12 cellular contexts compared by ENCODE assay signal in genomic region chr16:87489434-87490045, GRCh38. TPM values are rescaled to one million over a fixed set of nuclear protein-coding genes. Genes with fewer than 3 reads are reported as not detected.
A peak's percentile ranks its signal among the peaks of the same experiment; 100 is the strongest.
DNase-seq lines count a peak whose midpoint lies in the region; ATAC-seq and TF ChIP-seq lines count a peak whose summit lies in the region.
"Had no signal": no experiment of that assay in that cellular context is flagged by ENCODE, and none has a peak within 500 bp of the region (broad histone marks: within the 10 kb centered on the region; RNA-seq: fewer than 3 reads in every experiment).

No MANE protein-coding gene starts in this region.

- H3K4me3 ChIP-seq in adipocyte (ENCODE audit: low read length) (peak overlapping the region; percentile 87), suprapubic skin (peak overlapping the region; percentile 52)

- no peaks in the 10 kb centered on the region for H3K36me3 ChIP-seq in adipocyte (ENCODE audit: control insufficient read depth, insufficient read depth, low read length, severe bottlenecking)
- H3K36me3 ChIP-seq in suprapubic skin = no peaks in the 10 kb centered on the region
- H3K36me3 ChIP-seq: cardiac muscle cell had no signal

- H3K4me1 Mint-ChIP-seq in activated CD8-positive, alpha-beta T cell treated with anti-CD3 and anti-CD28 coated beads for 36 hours (ENCODE audit: low read depth) = peaks cover 65% of the 10 kb centered on the region
- H3K4me1 Mint-ChIP-seq in activated CD8-positive, alpha-beta T cell treated with anti-CD3 and anti-CD28 coated beads, Interleukin-2, amount 10 ng/mL, durations not matched to agents 7 days and 5 days (ENCODE audit: low read depth) = peaks cover 32% of the 10 kb centered on the region

- H3K27me3 ChIP-seq in adipocyte (replicated peaks; ENCODE audit: control insufficient read depth, insufficient read depth, low read length) (no peaks in the 10 kb centered on the region), suprapubic skin (no peaks in the 10 kb centered on the region)
- H3K27me3 ChIP-seq: cardiac muscle cell had no signal

- DNase-seq in activated CD8-positive, alpha-beta T cell treated with anti-CD3 and anti-CD28 coated beads for 36 hours = no peak
- DNase-seq in activated CD8-positive, alpha-beta T cell treated with anti-CD3 and anti-CD28 coated beads, Interleukin-2, amount 10 ng/mL, durations not matched to agents 7 days and 5 days = no peak
- no peak for DNase-seq in adipocyte (ENCODE audit: low read depth)
- peak; percentile 17 for DNase-seq in left kidney (ENCODE audit: low read depth, low spot score)
- no peak for DNase-seq in suprapubic skin (ENCODE audit: low spot score in 2 of 2)
- DNase-seq in GM10248 (ENCODE audit: extremely low spot score) = no peak
- no peak for DNase-seq in mesenteric fat pad (ENCODE audit: low spot score)
- DNase-seq: naive B cell, NCI-H1417 treated with DMSO at 0.1 percent for 48 hours had no signal

- no peak for TF ChIP-seq CTCF in activated CD8-positive, alpha-beta T cell treated with anti-CD3 and anti-CD28 coated beads for 36 hours (IDR thresholded peaks at IDR 0.05)
- TF ChIP-seq CTCF in suprapubic skin (IDR thresholded peaks at IDR 0.05) (no peak), GM10248 (IDR thresholded peaks at IDR 0.05; ENCODE audit: control extremely low read depth, extremely low read depth, low read depth, missing control alignments) (no peak)

- CTCF ChIA-PET in activated CD8-positive, alpha-beta T cell treated with anti-CD3 and anti-CD28 coated beads for 36 hours (lab: Charles Lee) = interaction anchor here (0.7 to 1.2 kb wide), 5 partner anchors 73 to 172 kb away, joined by 3 read pairs; partner anchors contain the start of genes C16orf95 and FBXO31
- CTCF ChIA-PET in activated CD8-positive, alpha-beta T cell treated with anti-CD3 and anti-CD28 coated beads, Interleukin-2, amount 10 ng/mL, durations not matched to agents 7 days and 5 days (lab: Charles Lee) = interaction anchor here (1.2 to 2.9 kb wide), 2 partner anchors 95 to 146 kb away, joined by 5 to 8 read pairs; no protein-coding TSS in a partner anchor
- CTCF ChIA-PET in GM10248 (lab: Yijun Ruan, JAX) = no interaction called here

- no peaks in the 10 kb centered on the region for H3K9me3 Mint-ChIP-seq in activated CD8-positive, alpha-beta T cell treated with anti-CD3 and anti-CD28 coated beads for 36 hours
- no peaks in the 10 kb centered on the region for H3K9me3 Mint-ChIP-seq in activated CD8-positive, alpha-beta T cell treated with anti-CD3 and anti-CD28 coated beads, Interleukin-2, amount 10 ng/mL, durations not matched to agents 7 days and 5 days (ENCODE audit: insufficient read depth)
- H3K9me3 Mint-ChIP-seq: T-helper 1 cell treated with Interleukin-12 subunit alpha and Interleukin-12 subunit beta and Interleukin-4 antibody, amounts not matched to agents 30 μg/mL and 1 μg/mL, for 36 hours had no signal

- H3K4me1 ChIP-seq in adipocyte (ENCODE audit: control insufficient read depth, insufficient read depth, low read length) (peaks cover 66% of the 10 kb centered on the region), suprapubic skin (peaks cover 79% of the 10 kb centered on the region)

- peak overlapping the region; percentile 67 for H3K27ac Mint-ChIP-seq in activated CD8-positive, alpha-beta T cell treated with anti-CD3 and anti-CD28 coated beads for 36 hours
- no peak overlapping the region for H3K27ac Mint-ChIP-seq in activated CD8-positive, alpha-beta T cell treated with anti-CD3 and anti-CD28 coated beads, Interleukin-2, amount 10 ng/mL, durations not matched to agents 7 days and 5 days
- H3K27ac Mint-ChIP-seq: T-helper 1 cell treated with Interleukin-12 subunit alpha and Interleukin-12 subunit beta and Interleukin-4 antibody, amounts not matched to agents 30 μg/mL and 1 μg/mL, for 36 hours had no signal

- no peak for TF ChIP-seq EP300 in suprapubic skin (IDR thresholded peaks at IDR 0.05)

- H3K9me3 ChIP-seq in adipocyte (ENCODE audit: control insufficient read depth, low read length) = no peaks in the 10 kb centered on the region
- H3K9me3 ChIP-seq in suprapubic skin = no peaks in the 10 kb centered on the region

- H3K27me3 Mint-ChIP-seq in activated CD8-positive, alpha-beta T cell treated with anti-CD3 and anti-CD28 coated beads for 36 hours = peaks cover 2% of the 10 kb centered on the region
- peaks cover 44% of the 10 kb centered on the region for H3K27me3 Mint-ChIP-seq in activated CD8-positive, alpha-beta T cell treated with anti-CD3 and anti-CD28 coated beads, Interleukin-2, amount 10 ng/mL, durations not matched to agents 7 days and 5 days (ENCODE audit: low read depth)

- H3K27ac ChIP-seq in suprapubic skin = peak overlapping the region; percentile 59
- H3K27ac ChIP-seq: cardiac muscle cell had no signal

- POLR2A ChIA-PET in activated CD8-positive, alpha-beta T cell treated with anti-CD3 and anti-CD28 coated beads for 36 hours (lab: Charles Lee) = interaction anchor here (1.0 kb wide), 1 partner anchor 53 kb away, joined by 4 read pairs; no protein-coding TSS in a partner anchor
- POLR2A ChIA-PET in activated CD8-positive, alpha-beta T cell treated with anti-CD3 and anti-CD28 coated beads, Interleukin-2, amount 10 ng/mL, durations not matched to agents 7 days and 5 days (lab: Charles Lee) = no interaction called here
- POLR2A ChIA-PET in GM10248 (lab: Yijun Ruan, JAX) = interaction anchor here (0.6 kb wide), 1 partner anchor 1933 kb away, joined by 4 read pairs; no protein-coding TSS in a partner anchor

- H3K9ac ChIP-seq in adipocyte (ENCODE audit: low read length) = peak overlapping the region; percentile 83

- intact Hi-C loops in activated CD8-positive, alpha-beta T cell treated with anti-CD3 and anti-CD28 coated beads for 36 hours (cut with micrococcal nuclease) = loop anchor here (10.0 kb wide), 2 partner anchors 55 to 365 kb away; no protein-coding TSS in a partner anchor

- no peak for TF ChIP-seq POLR2A in suprapubic skin (IDR thresholded peaks at IDR 0.05)

- H3K4me3 Mint-ChIP-seq in activated CD8-positive, alpha-beta T cell treated with anti-CD3 and anti-CD28 coated beads for 36 hours = peak overlapping the region; percentile 78
- H3K4me3 Mint-ChIP-seq in activated CD8-positive, alpha-beta T cell treated with anti-CD3 and anti-CD28 coated beads, Interleukin-2, amount 10 ng/mL, durations not matched to agents 7 days and 5 days = no peak overlapping the region

- H3K36me3 Mint-ChIP-seq in activated CD8-positive, alpha-beta T cell treated with anti-CD3 and anti-CD28 coated beads for 36 hours (ENCODE audit: low read depth) = peaks cover 4% of the 10 kb centered on the region
- no peaks in the 10 kb centered on the region for H3K36me3 Mint-ChIP-seq in activated CD8-positive, alpha-beta T cell treated with anti-CD3 and anti-CD28 coated beads, Interleukin-2, amount 10 ng/mL, durations not matched to agents 7 days and 5 days (ENCODE audit: low read depth)
- H3K36me3 Mint-ChIP-seq: naive B cell had no signal

- ATAC-seq in activated CD8-positive, alpha-beta T cell treated with anti-CD3 and anti-CD28 coated beads for 36 hours = no peak
- ATAC-seq in activated CD8-positive, alpha-beta T cell treated with anti-CD3 and anti-CD28 coated beads, Interleukin-2, amount 10 ng/mL, durations not matched to agents 7 days and 5 days = no peak
- no peak for ATAC-seq in GM18870 (IDR thresholded peaks at IDR 0.05; ENCODE audit: unreplicated experiment)

- 44% methylated on average over 6 of the region's 6 CpGs for WGBS in suprapubic skin

RNA-seq across cellular contexts. Expression of gene ZCCHC14, which starts 3.3 kb away (rescaled TPM):
- total RNA-seq in activated CD8-positive, alpha-beta T cell treated with anti-CD3 and anti-CD28 coated beads for 36 hours = 1 to 10 TPM; 4.6 to 5.9 TPM
- total RNA-seq in activated CD8-positive, alpha-beta T cell treated with anti-CD3 and anti-CD28 coated beads, Interleukin-2, amount 10 ng/mL, durations not matched to agents 7 days and 5 days = 1 to 10 TPM; 2.6 to 2.7 TPM
- total RNA-seq in suprapubic skin = 10 to 100 TPM; 21.8 to 64.0 (median 28.8) TPM
- total RNA-seq in mesenteric fat pad = 16.6 TPM
